In the genomic region with DNA sequence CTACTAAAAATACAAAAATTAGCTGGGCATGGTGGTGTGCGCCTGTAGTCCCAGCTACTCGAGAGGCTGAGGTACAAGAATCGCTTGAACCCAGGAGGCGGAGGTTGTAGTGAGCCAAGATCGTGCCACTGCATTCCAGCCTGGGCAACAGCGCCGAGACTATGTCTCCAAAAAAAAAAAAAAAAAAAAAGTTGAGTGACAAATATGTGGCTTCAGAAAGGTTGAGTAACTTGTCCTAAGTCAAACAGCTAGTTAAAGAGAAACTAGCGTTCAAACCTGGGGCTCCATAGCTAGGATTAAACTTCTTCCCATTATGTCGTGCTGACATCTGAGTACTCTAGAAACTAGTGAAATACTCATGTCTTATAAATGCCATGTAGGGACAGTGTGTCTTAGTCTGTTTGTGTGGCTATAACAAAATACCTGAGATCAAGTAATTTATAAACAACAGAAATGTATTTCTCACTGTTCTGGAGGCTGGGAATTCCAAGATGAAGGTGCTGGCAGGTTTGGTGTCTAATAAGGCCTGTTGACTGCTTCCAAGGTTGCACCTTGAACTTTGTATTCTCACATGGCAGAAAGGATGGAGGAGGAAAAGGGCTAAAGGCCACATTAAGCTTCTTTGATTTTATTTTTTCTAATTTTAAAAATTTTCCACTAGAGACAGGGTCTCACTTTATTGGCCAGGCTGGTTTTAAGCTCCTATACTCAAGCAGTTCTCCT, we compare ENCODE assay signal across 1 cellular context.
TF ChIP-seq lines count a peak whose summit lies in the region.

No MANE protein-coding gene starts in this region.

TF ChIP-seq in HepG2, 621 proteins besides CTCF, POLR2A, EP300 and RAD21 (continued from another document):
- TF ChIP-seq, protein P1, sequence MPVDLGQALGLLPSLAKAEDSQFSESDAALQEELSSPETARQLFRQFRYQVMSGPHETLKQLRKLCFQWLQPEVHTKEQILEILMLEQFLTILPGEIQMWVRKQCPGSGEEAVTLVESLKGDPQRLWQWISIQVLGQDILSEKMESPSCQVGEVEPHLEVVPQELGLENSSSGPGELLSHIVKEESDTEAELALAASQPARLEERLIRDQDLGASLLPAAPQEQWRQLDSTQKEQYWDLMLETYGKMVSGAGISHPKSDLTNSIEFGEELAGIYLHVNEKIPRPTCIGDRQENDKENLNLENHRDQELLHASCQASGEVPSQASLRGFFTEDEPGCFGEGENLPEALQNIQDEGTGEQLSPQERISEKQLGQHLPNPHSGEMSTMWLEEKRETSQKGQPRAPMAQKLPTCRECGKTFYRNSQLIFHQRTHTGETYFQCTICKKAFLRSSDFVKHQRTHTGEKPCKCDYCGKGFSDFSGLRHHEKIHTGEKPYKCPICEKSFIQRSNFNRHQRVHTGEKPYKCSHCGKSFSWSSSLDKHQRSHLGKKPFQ (CRISPR knock-in tag; IDR thresholded peaks at IDR 0.05; ENCODE audit: insufficient replicate concordance): no peak
- TF ChIP-seq ZSCAN12 (CRISPR knock-in tag; IDR thresholded peaks at IDR 0.05) (no peak), KDM6A (CRISPR knock-in tag; IDR thresholded peaks at IDR 0.05; ENCODE audit: low read depth) (0 out of 2 replicates have a peak, but pooled peaks have one; percentile 51), HOXA7 (CRISPR knock-in tag; IDR thresholded peaks at IDR 0.05) (no peak), HNF4G (IDR thresholded peaks at IDR 0.05; ENCODE audit: borderline replicate concordance, low read depth, low read length) (peak; percentile 64; the same call in 1 of the 2 replicates), HNF4G (CRISPR knock-in tag; IDR thresholded peaks at IDR 0.05; ENCODE audit: borderline replicate concordance, low read depth) (peak; percentile 49; the same call in 1 of the 2 replicates), SATB2 (CRISPR knock-in tag; IDR thresholded peaks at IDR 0.05) (0 out of 2 replicates have a peak, but pooled peaks have one; percentile 41), ISX (CRISPR knock-in tag; conservative IDR thresholded peaks at IDR 0.05) (no peak), KDM1A (CRISPR knock-in tag; IDR thresholded peaks at IDR 0.05) (0 out of 2 replicates have a peak, but pooled peaks have one; percentile 20)
- TF ChIP-seq, protein P2, sequence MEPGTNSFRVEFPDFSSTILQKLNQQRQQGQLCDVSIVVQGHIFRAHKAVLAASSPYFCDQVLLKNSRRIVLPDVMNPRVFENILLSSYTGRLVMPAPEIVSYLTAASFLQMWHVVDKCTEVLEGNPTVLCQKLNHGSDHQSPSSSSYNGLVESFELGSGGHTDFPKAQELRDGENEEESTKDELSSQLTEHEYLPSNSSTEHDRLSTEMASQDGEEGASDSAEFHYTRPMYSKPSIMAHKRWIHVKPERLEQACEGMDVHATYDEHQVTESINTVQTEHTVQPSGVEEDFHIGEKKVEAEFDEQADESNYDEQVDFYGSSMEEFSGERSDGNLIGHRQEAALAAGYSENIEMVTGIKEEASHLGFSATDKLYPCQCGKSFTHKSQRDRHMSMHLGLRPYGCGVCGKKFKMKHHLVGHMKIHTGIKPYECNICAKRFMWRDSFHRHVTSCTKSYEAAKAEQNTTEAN (CRISPR knock-in tag; conservative IDR thresholded peaks at IDR 0.05): 0 out of 2 replicates have a peak, but pooled peaks have one; percentile 24
TF ChIP-seq in HepG2: peak in this region for 36.
